1 cellular context compared by ENCODE assay signal in the genomic region with DNA sequence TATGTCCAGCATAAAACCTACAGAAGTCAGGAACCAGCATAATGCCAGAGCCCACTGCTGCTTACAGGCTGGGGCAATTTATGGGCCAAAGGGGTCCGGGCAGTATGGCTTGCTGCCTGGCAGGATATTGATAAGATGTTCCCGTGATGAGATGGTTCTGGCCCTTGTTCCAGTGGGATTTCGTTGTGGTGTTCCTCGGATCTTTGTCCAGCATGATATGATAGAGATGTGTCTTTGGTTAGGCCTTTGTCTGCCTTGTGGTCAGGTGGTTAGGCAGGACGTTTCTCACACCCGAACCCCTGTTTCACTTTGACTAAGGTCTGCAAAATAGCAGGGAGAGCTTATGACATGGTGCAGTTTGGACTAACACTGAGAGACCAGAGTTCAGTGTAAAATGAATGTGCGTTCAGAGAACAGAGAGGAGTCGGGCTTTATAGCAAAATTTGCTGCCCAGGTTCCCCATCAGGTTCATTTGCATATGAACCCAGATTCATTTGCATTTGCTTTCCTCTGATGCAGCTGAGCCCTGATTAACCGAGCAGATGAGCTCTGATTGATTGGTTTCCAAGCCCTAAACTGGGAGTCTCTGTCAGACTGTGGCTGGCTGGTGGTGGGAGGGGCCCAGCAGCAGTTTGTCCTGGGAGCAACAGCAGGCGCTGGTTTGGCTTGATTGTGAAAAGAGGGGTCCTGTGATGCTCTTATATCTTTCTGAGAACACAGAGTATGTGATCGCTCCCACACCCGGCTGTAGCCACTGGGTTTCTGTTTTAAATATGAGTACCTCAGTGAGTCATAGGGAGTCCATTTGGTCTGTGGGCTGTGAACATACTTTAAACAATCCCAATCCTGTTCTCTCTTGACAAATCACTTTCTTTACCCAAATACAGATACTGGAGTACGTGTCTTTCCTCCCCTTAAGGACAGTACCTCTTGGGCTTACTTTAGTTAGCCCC.
TF ChIP-seq lines count a peak whose summit lies in the region.

No MANE protein-coding gene starts in this region.

TF ChIP-seq in HepG2, 621 proteins besides CTCF, POLR2A, EP300 and RAD21 (continued from another document and continues in another):
- TF ChIP-seq KIAA2018 (CRISPR knock-in tag; IDR thresholded peaks at IDR 0.05; ENCODE audit: borderline replicate concordance) (no peak), PHF5A (CRISPR knock-in tag; IDR thresholded peaks at IDR 0.05; ENCODE audit: low read depth, unreplicated experiment) (no peak), KLF13 (CRISPR knock-in tag; IDR thresholded peaks at IDR 0.05) (no peak), FLYWCH1 (CRISPR knock-in tag; IDR thresholded peaks at IDR 0.05) (no peak), NR2F6 (IDR thresholded peaks at IDR 0.05) (no peak), NR2F6 (CRISPR knock-in tag; IDR thresholded peaks at IDR 0.05) (no peak), PHF20 (CRISPR knock-in tag; IDR thresholded peaks at IDR 0.05) (no peak), ZNF546 (CRISPR knock-in tag; conservative IDR thresholded peaks at IDR 0.05) (no peak), ZFP90 (CRISPR knock-in tag; IDR thresholded peaks at IDR 0.05; ENCODE audit: borderline replicate concordance) (no peak), HOXA7 (CRISPR knock-in tag; IDR thresholded peaks at IDR 0.05) (no peak), LCORL (IDR thresholded peaks at IDR 0.05) (no peak), LCORL (CRISPR knock-in tag; IDR thresholded peaks at IDR 0.05) (no peak; the same call in 1 of the 2 replicates), CCAR2 (optimal IDR thresholded peaks at IDR 0.05; ENCODE audit: low read depth, low read length) (no peak), ZGPAT (CRISPR knock-in tag; IDR thresholded peaks at IDR 0.05) (peak; percentile 35; the same call in 1 of the 2 replicates), NFATC3 (CRISPR knock-in tag; IDR thresholded peaks at IDR 0.05) (no peak), TBP (CRISPR knock-in tag; IDR thresholded peaks at IDR 0.05) (no peak), ZNF256 (CRISPR knock-in tag; conservative IDR thresholded peaks at IDR 0.05) (no peak), SP2 (CRISPR knock-in tag; IDR thresholded peaks at IDR 0.05) (no peak), SRY (CRISPR knock-in tag; IDR thresholded peaks at IDR 0.05) (no peak), AGO1 (IDR thresholded peaks at IDR 0.05; ENCODE audit: low read depth, low read length, poor library complexity, severe bottlenecking) (no peak), ZNF18 (CRISPR knock-in tag; IDR thresholded peaks at IDR 0.05; ENCODE audit: insufficient replicate concordance) (no peak), ZNF263 (CRISPR knock-in tag; IDR thresholded peaks at IDR 0.05) (no peak), SALL1 (CRISPR knock-in tag; IDR thresholded peaks at IDR 0.05) (peak; percentile 16; the same call in 1 of the 2 replicates), ERF (CRISPR knock-in tag; IDR thresholded peaks at IDR 0.05) (no peak), NCOA2 (CRISPR knock-in tag; IDR thresholded peaks at IDR 0.05) (0 out of 2 replicates have a peak, but pooled peaks have one; percentile 9), SP140L (CRISPR knock-in tag; IDR thresholded peaks at IDR 0.05; ENCODE audit: borderline replicate concordance) (no peak), TFAP4 (IDR thresholded peaks at IDR 0.05; ENCODE audit: borderline replicate concordance, low read depth) (peak; percentile 9; the same call in 1 of the 2 replicates), TOPORS (CRISPR knock-in tag; IDR thresholded peaks at IDR 0.05) (0 out of 2 replicates have a peak, but pooled peaks have one; percentile 37), LBX2 (CRISPR knock-in tag; IDR thresholded peaks at IDR 0.05; ENCODE audit: borderline replicate concordance) (no peak), NFE2L1 (CRISPR knock-in tag; IDR thresholded peaks at IDR 0.05; ENCODE audit: borderline replicate concordance) (no peak), SNAPC2 (CRISPR knock-in tag; IDR thresholded peaks at IDR 0.05) (peak; percentile 99), ZKSCAN5 (CRISPR knock-in tag; IDR thresholded peaks at IDR 0.05) (no peak), ZNF138 (CRISPR knock-in tag; IDR thresholded peaks at IDR 0.05; ENCODE audit: low read depth) (no peak)
- TF ChIP-seq, protein P1, sequence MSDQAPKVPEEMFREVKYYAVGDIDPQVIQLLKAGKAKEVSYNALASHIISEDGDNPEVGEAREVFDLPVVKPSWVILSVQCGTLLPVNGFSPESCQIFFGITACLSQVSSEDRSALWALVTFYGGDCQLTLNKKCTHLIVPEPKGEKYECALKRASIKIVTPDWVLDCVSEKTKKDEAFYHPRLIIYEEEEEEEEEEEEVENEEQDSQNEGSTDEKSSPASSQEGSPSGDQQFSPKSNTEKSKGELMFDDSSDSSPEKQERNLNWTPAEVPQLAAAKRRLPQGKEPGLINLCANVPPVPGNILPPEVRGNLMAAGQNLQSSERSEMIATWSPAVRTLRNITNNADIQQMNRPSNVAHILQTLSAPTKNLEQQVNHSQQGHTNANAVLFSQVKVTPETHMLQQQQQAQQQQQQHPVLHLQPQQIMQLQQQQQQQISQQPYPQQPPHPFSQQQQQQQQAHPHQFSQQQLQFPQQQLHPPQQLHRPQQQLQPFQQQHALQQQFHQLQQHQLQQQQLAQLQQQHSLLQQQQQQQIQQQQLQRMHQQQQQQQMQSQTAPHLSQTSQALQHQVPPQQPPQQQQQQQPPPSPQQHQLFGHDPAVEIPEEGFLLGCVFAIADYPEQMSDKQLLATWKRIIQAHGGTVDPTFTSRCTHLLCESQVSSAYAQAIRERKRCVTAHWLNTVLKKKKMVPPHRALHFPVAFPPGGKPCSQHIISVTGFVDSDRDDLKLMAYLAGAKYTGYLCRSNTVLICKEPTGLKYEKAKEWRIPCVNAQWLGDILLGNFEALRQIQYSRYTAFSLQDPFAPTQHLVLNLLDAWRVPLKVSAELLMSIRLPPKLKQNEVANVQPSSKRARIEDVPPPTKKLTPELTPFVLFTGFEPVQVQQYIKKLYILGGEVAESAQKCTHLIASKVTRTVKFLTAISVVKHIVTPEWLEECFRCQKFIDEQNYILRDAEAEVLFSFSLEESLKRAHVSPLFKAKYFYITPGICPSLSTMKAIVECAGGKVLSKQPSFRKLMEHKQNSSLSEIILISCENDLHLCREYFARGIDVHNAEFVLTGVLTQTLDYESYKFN (CRISPR knock-in tag; conservative IDR thresholded peaks at IDR 0.05) = peak; percentile 69
- TF ChIP-seq, protein P2, sequence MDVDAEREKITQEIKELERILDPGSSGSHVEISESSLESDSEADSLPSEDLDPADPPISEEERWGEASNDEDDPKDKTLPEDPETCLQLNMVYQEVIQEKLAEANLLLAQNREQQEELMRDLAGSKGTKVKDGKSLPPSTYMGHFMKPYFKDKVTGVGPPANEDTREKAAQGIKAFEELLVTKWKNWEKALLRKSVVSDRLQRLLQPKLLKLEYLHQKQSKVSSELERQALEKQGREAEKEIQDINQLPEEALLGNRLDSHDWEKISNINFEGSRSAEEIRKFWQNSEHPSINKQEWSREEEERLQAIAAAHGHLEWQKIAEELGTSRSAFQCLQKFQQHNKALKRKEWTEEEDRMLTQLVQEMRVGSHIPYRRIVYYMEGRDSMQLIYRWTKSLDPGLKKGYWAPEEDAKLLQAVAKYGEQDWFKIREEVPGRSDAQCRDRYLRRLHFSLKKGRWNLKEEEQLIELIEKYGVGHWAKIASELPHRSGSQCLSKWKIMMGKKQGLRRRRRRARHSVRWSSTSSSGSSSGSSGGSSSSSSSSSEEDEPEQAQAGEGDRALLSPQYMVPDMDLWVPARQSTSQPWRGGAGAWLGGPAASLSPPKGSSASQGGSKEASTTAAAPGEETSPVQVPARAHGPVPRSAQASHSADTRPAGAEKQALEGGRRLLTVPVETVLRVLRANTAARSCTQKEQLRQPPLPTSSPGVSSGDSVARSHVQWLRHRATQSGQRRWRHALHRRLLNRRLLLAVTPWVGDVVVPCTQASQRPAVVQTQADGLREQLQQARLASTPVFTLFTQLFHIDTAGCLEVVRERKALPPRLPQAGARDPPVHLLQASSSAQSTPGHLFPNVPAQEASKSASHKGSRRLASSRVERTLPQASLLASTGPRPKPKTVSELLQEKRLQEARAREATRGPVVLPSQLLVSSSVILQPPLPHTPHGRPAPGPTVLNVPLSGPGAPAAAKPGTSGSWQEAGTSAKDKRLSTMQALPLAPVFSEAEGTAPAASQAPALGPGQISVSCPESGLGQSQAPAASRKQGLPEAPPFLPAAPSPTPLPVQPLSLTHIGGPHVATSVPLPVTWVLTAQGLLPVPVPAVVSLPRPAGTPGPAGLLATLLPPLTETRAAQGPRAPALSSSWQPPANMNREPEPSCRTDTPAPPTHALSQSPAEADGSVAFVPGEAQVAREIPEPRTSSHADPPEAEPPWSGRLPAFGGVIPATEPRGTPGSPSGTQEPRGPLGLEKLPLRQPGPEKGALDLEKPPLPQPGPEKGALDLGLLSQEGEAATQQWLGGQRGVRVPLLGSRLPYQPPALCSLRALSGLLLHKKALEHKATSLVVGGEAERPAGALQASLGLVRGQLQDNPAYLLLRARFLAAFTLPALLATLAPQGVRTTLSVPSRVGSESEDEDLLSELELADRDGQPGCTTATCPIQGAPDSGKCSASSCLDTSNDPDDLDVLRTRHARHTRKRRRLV (CRISPR knock-in tag; IDR thresholded peaks at IDR 0.05) = peak; percentile 99
